ENCODE assay signal across 9 cellular contexts in genomic region chr17:65987988-65988387, GRCh38.
DNase-seq lines count a peak whose midpoint lies in the region; ATAC-seq, FAIRE-seq and TF ChIP-seq lines count a peak whose summit lies in the region.
"Had no signal": no experiment of that assay in that cellular context is flagged by ENCODE, and none has a peak within 500 bp of the region (broad histone marks: within the 10 kb centered on the region; RNA-seq: fewer than 3 reads in every experiment).

No MANE protein-coding gene starts in this region.

- intact Hi-C loops in kidney (cut with DNase I): no loop called here

- H3K4me1 Mint-ChIP-seq in effector memory CD8-positive, alpha-beta T cell (ENCODE audit: low read depth in 2 of 2): no peaks in the 10 kb centered on the region

- no peak overlapping the region for H3K27ac Mint-ChIP-seq in effector memory CD8-positive, alpha-beta T cell

- H4K20me1 ChIP-seq in SU-DHL-6 (ENCODE audit: low read depth, low read length): no peaks in the 10 kb centered on the region

- FAIRE-seq in kidney (lab: Jason Lieb, UNC) (no peak), GM19239 (lab: Jason Lieb, UNC) (no peak)

- H3K4me2 ChIP-seq in SU-DHL-6 (ENCODE audit: low read depth, low read length, poor library complexity, severe bottlenecking): no peak overlapping the region

- no peak overlapping the region for H3K4me3 Mint-ChIP-seq in effector memory CD8-positive, alpha-beta T cell

- DNase-seq in D341Med (ENCODE audit: low spot score): peak; percentile 47
- peak; percentile 96 for DNase-seq in HT-29 (ENCODE audit: low spot score)
- DNase-seq in kidney: no peak
- DNase-seq in GM19239 (ENCODE audit: insufficient read length, low spot score): no peak
- no peak for DNase-seq in effector memory CD8-positive, alpha-beta T cell
- no peak for DNase-seq in amygdala (lab: John Stamatoyannopoulos, UW)

- H3K4me3 ChIP-seq in SU-DHL-6 (ENCODE audit: insufficient read depth, low read length, poor library complexity, severe bottlenecking): no peak overlapping the region
- no peak overlapping the region for H3K4me3 ChIP-seq in kidney (ENCODE audit: low read length in 2 of 2)
- H3K4me3 ChIP-seq: thoracic aorta had no signal

- no peaks in the 10 kb centered on the region for H3F3A ChIP-seq in SU-DHL-6 (ENCODE audit: insufficient read depth)

- H3K27ac ChIP-seq in SU-DHL-6 (ENCODE audit: low read depth, low read length): no peak overlapping the region
- H3K27ac ChIP-seq in kidney (ENCODE audit: low read depth in 2 of 2, low read length in 2 of 2): no peak overlapping the region
- H3K27ac ChIP-seq: thoracic aorta had no signal

- no peaks in the 10 kb centered on the region for H3K9me3 Mint-ChIP-seq in effector memory CD8-positive, alpha-beta T cell

- H3K4me1 ChIP-seq in kidney (ENCODE audit: control insufficient read depth in 1 of 2, insufficient read depth in 1 of 2, low read depth in 1 of 2, low read length in 2 of 2): no peaks in the 10 kb centered on the region

- no peaks in the 10 kb centered on the region for H3K36me3 Mint-ChIP-seq in effector memory CD8-positive, alpha-beta T cell (ENCODE audit: insufficient read depth)

- H3K9me2 ChIP-seq in SU-DHL-6 (replicated peaks; ENCODE audit: insufficient read depth, low read length): no peaks in the 10 kb centered on the region

- ATAC-seq in HG03378 (IDR thresholded peaks at IDR 0.05; ENCODE audit: unreplicated experiment): no peak
- ATAC-seq in effector memory CD8-positive, alpha-beta T cell (replicated peaks): no peak

- H2AFZ ChIP-seq in SU-DHL-6 (ENCODE audit: low read depth, low read length, severe bottlenecking): no peak overlapping the region

- no peaks in the 10 kb centered on the region for H3K79me2 ChIP-seq in SU-DHL-6 (ENCODE audit: insufficient read depth, low read length)

- H3K27me3 ChIP-seq in SU-DHL-6 (ENCODE audit: low read length): no peaks in the 10 kb centered on the region

- H3K9ac ChIP-seq in SU-DHL-6 (ENCODE audit: low read length) (no peak overlapping the region), kidney (ENCODE audit: low read length in 2 of 2) (no peak overlapping the region)

- H3K36me3 ChIP-seq in SU-DHL-6 (ENCODE audit: low read length): no peaks in the 10 kb centered on the region
- no peaks in the 10 kb centered on the region for H3K36me3 ChIP-seq in kidney (ENCODE audit: control insufficient read depth in 1 of 2, insufficient read depth in 2 of 2, low read length in 2 of 2)
- H3K36me3 ChIP-seq: thoracic aorta had no signal

- H3K9me3 ChIP-seq in SU-DHL-6 (ENCODE audit: insufficient read depth, low read length) (no peaks in the 10 kb centered on the region), kidney (ENCODE audit: control insufficient read depth in 1 of 2, low read length in 2 of 2) (peaks cover 0 to 10% of the 10 kb centered on the region in 2 donors)

- TF ChIP-seq CTCF in SU-DHL-6 (IDR thresholded peaks at IDR 0.05; ENCODE audit: insufficient read depth, low read length, poor library complexity, severe bottlenecking) (peak; percentile 77), kidney (IDR thresholded peaks at IDR 0.05; ENCODE audit: borderline replicate concordance, extremely low read depth, insufficient read depth) (peak; percentile 17)

- H3K27me3 Mint-ChIP-seq in effector memory CD8-positive, alpha-beta T cell: peaks cover 0 to 26% of the 10 kb centered on the region in 2 donors

Comparison
In these comparisons a context has a peak if more than half of its experiments do, and no peak if none do; other contexts are left out.
1. DNase-seq: peak in D341Med (single experiment) and HT-29 (single experiment); none in kidney (single experiment), GM19239 (single experiment), effector memory CD8-positive, alpha-beta T cell (0 of 3) and amygdala (0 of 56).